ENCODE assay signal across 15 cellular contexts in the genomic region with DNA sequence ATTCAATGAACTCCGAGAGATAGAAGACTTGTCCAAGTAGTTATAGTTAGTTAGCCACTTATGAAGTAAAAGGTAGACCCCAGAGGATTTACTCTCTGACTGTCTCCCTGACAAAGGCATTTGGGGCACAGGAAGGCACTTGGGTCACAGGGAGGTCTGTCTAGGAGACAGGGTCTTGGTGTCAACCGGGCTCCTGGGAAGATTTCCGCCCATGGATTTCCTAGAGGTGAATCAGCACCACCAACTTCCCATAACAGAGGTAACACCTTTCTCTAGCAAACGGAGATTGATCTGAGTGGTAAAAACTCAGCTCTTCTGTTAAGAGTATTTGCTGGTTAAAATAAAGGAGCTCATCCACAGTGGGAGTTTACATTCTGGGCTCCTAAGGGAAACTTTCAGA. TPM values are rescaled to one million over a fixed set of nuclear protein-coding genes. Genes with fewer than 3 reads are reported as not detected.
A peak's percentile ranks its signal among the peaks of the same experiment; 100 is the strongest.
DNase-seq lines count a peak whose midpoint lies in the region; FAIRE-seq and TF ChIP-seq lines count a peak whose summit lies in the region.
"Had no signal": no experiment of that assay in that cellular context is flagged by ENCODE, and none has a peak within 500 bp of the region (broad histone marks: within the 10 kb centered on the region; RNA-seq: fewer than 3 reads in every experiment).

No MANE protein-coding gene starts in this region.

- intact Hi-C loops in kidney (cut with DNase I) = no loop called here

- no peak overlapping the region for H3K9ac ChIP-seq in kidney (ENCODE audit: low read length in 2 of 2)
- H3K9ac ChIP-seq: BLaER1 treated with 17β-estradiol and CSF1 and Interleukin-3, amounts not matched to agents 10 nM and 100 nM had no signal

- no peaks in the 10 kb centered on the region for H3K4me1 ChIP-seq in kidney (ENCODE audit: control insufficient read depth in 1 of 2, insufficient read depth in 1 of 2, low read depth in 1 of 2, low read length in 2 of 2)
- H3K4me1 ChIP-seq: HAP-1 had no signal

- no peaks in the 10 kb centered on the region for H3K36me3 ChIP-seq in kidney (ENCODE audit: control insufficient read depth in 1 of 2, insufficient read depth in 2 of 2, low read length in 2 of 2)
- H3K36me3 ChIP-seq: BLaER1 treated with 17β-estradiol and CSF1 and Interleukin-3, amounts not matched to agents 10 nM and 100 nM; HAP-1 had no signal

- no peak overlapping the region for H3K4me3 ChIP-seq in kidney (ENCODE audit: low read length in 2 of 2)
- H3K4me3 ChIP-seq: BLaER1 treated with 17β-estradiol and CSF1 and Interleukin-3, amounts not matched to agents 10 nM and 100 nM; GM12878; HAP-1 had no signal

- TF ChIP-seq CTCF in GM20000 (IDR thresholded peaks at IDR 0.05; ENCODE audit: extremely low read depth, missing control alignments) (no peak), kidney (IDR thresholded peaks at IDR 0.05; ENCODE audit: borderline replicate concordance, extremely low read depth, insufficient read depth) (no peak)

- H3K27ac ChIP-seq in kidney (ENCODE audit: low read depth in 2 of 2, low read length in 2 of 2) = no peak overlapping the region
- H3K27ac ChIP-seq: BLaER1 treated with 17β-estradiol and CSF1 and Interleukin-3, amounts not matched to agents 10 nM and 100 nM had no signal

- H3K9me3 ChIP-seq in kidney (ENCODE audit: control insufficient read depth in 1 of 2, low read length in 2 of 2) = no peaks in the 10 kb centered on the region
- H3K9me3 ChIP-seq: HAP-1 had no signal

- no peak for FAIRE-seq in kidney (lab: Jason Lieb, UNC)
- FAIRE-seq: GM12878, GM18507 had no signal

- DNase-seq in HT1080 (ENCODE audit: low read depth) (peak; percentile 57), dermis blood vessel endothelial cell (peak; percentile 57), islet precursor cell (peak; percentile 56), GM20000 (ENCODE audit: low spot score) (no peak), HuH-7 (ENCODE audit: low spot score) (no peak), kidney (no peak)
- DNase-seq: CD4-positive, CD25-positive, alpha-beta regulatory T cell; DMS53; GOT3; IMR-90; KBM-7 had no signal

RNA-seq across cellular contexts. Expression of a gene that starts 16.4 kb away (rescaled TPM):
- 22.9 and 38.1 TPM in 2 replicates for total RNA-seq in HT1080 (2014; rRNA removed; shearing (Covaris generic))
- 367 and 414 TPM in 2 replicates for polyA plus RNA-seq in HT1080 (2015; cell fraction: cytosol; rRNA removed)
- polyA plus RNA-seq in HT1080 (2015; cell fraction: nucleus; rRNA removed) = 987 and 1,103 TPM in 2 replicates
- total RNA-seq in dermis blood vessel endothelial cell = 148 and 234 TPM in 2 replicates
- total RNA-seq in kidney = 61.3 TPM
- 79.1 TPM for polyA plus RNA-seq in kidney (ENCODE audit: insufficient read depth, low read depth, low replicate concordance)
- total RNA-seq: CD4-positive, CD25-positive, alpha-beta regulatory T cell had no signal
- polyA plus RNA-seq: CD4-positive, CD25-positive, alpha-beta regulatory T cell had no signal

Comparison
In these comparisons a context has a peak if more than half of its experiments do, and no peak if none do; other contexts are left out.
1. DNase-seq: peak in HT1080 (single experiment), dermis blood vessel endothelial cell (single experiment) and islet precursor cell (single experiment); none in GM20000 (single experiment), HuH-7 (single experiment) and kidney (single experiment).